In genomic region chr2:215749092-215749957, GRCh38 we compare ENCODE assay signal across 10 cellular contexts.
DNase-seq lines count a peak whose midpoint lies in the region; ATAC-seq and TF ChIP-seq lines count a peak whose summit lies in the region.
"Had no signal": no experiment of that assay in that cellular context is flagged by ENCODE, and none has a peak within 500 bp of the region (broad histone marks: within the 10 kb centered on the region; RNA-seq: fewer than 3 reads in every experiment).

No MANE protein-coding gene starts in this region.

- peaks cover 66% of the 10 kb centered on the region for H3K4me1 Mint-ChIP-seq in stimulated activated naive CD8-positive, alpha-beta T cell treated with anti-CD3 and anti-CD28 coated beads, Interleukin-15, Interleukin-2, amounts not matched to agents 100 ng/mL and 50 ng/mL, for 24 hours (ENCODE audit: low read depth)
- peaks cover 13 to 35% (median 32%) of the 10 kb centered on the region in 7 donors for H3K4me1 Mint-ChIP-seq in naive thymus-derived CD4-positive, alpha-beta T cell

- H3K36me3 ChIP-seq in naive thymus-derived CD4-positive, alpha-beta T cell (ENCODE audit: control insufficient read depth in 2 of 3, insufficient read depth in 3 of 3, low read length in 3 of 3), result no peaks in the 10 kb centered on the region
- no peaks in the 10 kb centered on the region for H3K36me3 ChIP-seq in aorta (ENCODE audit: control insufficient read depth in 1 of 2, insufficient read depth in 2 of 2, low read length in 1 of 2)

- no peak for DNase-seq in stimulated activated naive CD8-positive, alpha-beta T cell treated with anti-CD3 and anti-CD28 coated beads, Interleukin-15, Interleukin-2, amounts not matched to agents 100 U/mL and 50 U/mL, for 24 hours
- DNase-seq in fibroblast of the aortic adventitia (ENCODE audit: low read depth) (peak; percentile 56), aorta (peak; percentile 85 to 89), T1000 (lab: John Stamatoyannopoulos, UW) (no peak)
- no peak for DNase-seq in naive thymus-derived CD4-positive, alpha-beta T cell
- no peak for DNase-seq in activated CD4-positive, alpha-beta T cell treated with anti-CD3 and anti-CD28 coated beads, Interleukin-2, amount 50 U/mL, for 4 hours
- no peak for DNase-seq in activated CD4-positive, CD25-positive, alpha-beta regulatory T cell (lab: John Stamatoyannopoulos, UW)
- DNase-seq: cortex of kidney, NCI-H2029 had no signal

- H3K27ac ChIP-seq in naive thymus-derived CD4-positive, alpha-beta T cell (ENCODE audit: low read depth, low read length), result no peak overlapping the region
- H3K27ac ChIP-seq in aorta (ENCODE audit: low read depth in 1 of 2, low read length in 2 of 2), result peak overlapping the region in 1 of 2 donors; percentile 6

- H3K27me3 ChIP-seq in naive thymus-derived CD4-positive, alpha-beta T cell (ENCODE audit: control insufficient read depth in 2 of 2, insufficient read depth in 2 of 2, low read length in 2 of 2), result no peaks in the 10 kb centered on the region
- no peaks in the 10 kb centered on the region for H3K27me3 ChIP-seq in aorta (ENCODE audit: control insufficient read depth in 1 of 2, insufficient read depth in 2 of 2, low read length in 1 of 2)

- H3K9me3 ChIP-seq in naive thymus-derived CD4-positive, alpha-beta T cell (ENCODE audit: control insufficient read depth in 2 of 3, low read length in 3 of 3), result no peaks in the 10 kb centered on the region
- no peaks in the 10 kb centered on the region for H3K9me3 ChIP-seq in aorta (ENCODE audit: control insufficient read depth, low read length)

- CTCF ChIA-PET in naive thymus-derived CD4-positive, alpha-beta T cell (lab: Charles Lee), result no interaction called here

- ATAC-seq in stimulated activated naive CD8-positive, alpha-beta T cell treated with anti-CD3 and anti-CD28 coated beads, Interleukin-15, Interleukin-2, amounts not matched to agents 100 U/mL and 50 U/mL, for 24 hours, result no peak
- ATAC-seq in naive thymus-derived CD4-positive, alpha-beta T cell, result peak; percentile 66
- peak; percentile 77 for ATAC-seq in aorta (ENCODE audit: low FRiP score)

- no peaks in the 10 kb centered on the region for H3K9me3 Mint-ChIP-seq in stimulated activated naive CD8-positive, alpha-beta T cell treated with anti-CD3 and anti-CD28 coated beads, Interleukin-15, Interleukin-2, amounts not matched to agents 100 ng/mL and 50 ng/mL, for 24 hours
- peaks cover 0 to 3% (median 0%) of the 10 kb centered on the region in 11 donors for H3K9me3 Mint-ChIP-seq in naive thymus-derived CD4-positive, alpha-beta T cell

- H3K4me1 ChIP-seq in naive thymus-derived CD4-positive, alpha-beta T cell (ENCODE audit: control insufficient read depth in 2 of 2, insufficient read depth in 2 of 2, low read length in 2 of 2), result peaks cover 0 to 14% of the 10 kb centered on the region in 2 donors
- peaks cover 2 to 3% of the 10 kb centered on the region in 2 donors for H3K4me1 ChIP-seq in aorta (ENCODE audit: control insufficient read depth in 1 of 2, insufficient read depth in 2 of 2, low read length in 2 of 2)

- no peak overlapping the region for H3K4me3 Mint-ChIP-seq in stimulated activated naive CD8-positive, alpha-beta T cell treated with anti-CD3 and anti-CD28 coated beads, Interleukin-15, Interleukin-2, amounts not matched to agents 100 ng/mL and 50 ng/mL, for 24 hours
- peak overlapping the region in 2 of 10 donors; percentile 8 to 31 for H3K4me3 Mint-ChIP-seq in naive thymus-derived CD4-positive, alpha-beta T cell

- H3K4me3 ChIP-seq in fibroblast of the aortic adventitia (ENCODE audit: low read depth, low read length), result no peak overlapping the region
- no peak overlapping the region for H3K4me3 ChIP-seq in naive thymus-derived CD4-positive, alpha-beta T cell (ENCODE audit: low read length)
- no peak overlapping the region for H3K4me3 ChIP-seq in aorta (ENCODE audit: low read length in 2 of 2)

- H3K36me3 Mint-ChIP-seq in stimulated activated naive CD8-positive, alpha-beta T cell treated with anti-CD3 and anti-CD28 coated beads, Interleukin-15, Interleukin-2, amounts not matched to agents 100 ng/mL and 50 ng/mL, for 24 hours (ENCODE audit: low read depth), result no peaks in the 10 kb centered on the region
- H3K36me3 Mint-ChIP-seq in naive thymus-derived CD4-positive, alpha-beta T cell, result no peaks in the 10 kb centered on the region

- POLR2A ChIA-PET in naive thymus-derived CD4-positive, alpha-beta T cell (lab: Charles Lee), result interaction anchor here (0.6 kb wide), 1 partner anchor 18 kb away, joined by 4 read pairs; no protein-coding TSS in a partner anchor

- intact Hi-C loops in naive thymus-derived CD4-positive, alpha-beta T cell (cut with micrococcal nuclease), result no loop called here
- intact Hi-C loops in aorta (cut with DNase I), result no loop called here

- H3K27ac Mint-ChIP-seq in stimulated activated naive CD8-positive, alpha-beta T cell treated with anti-CD3 and anti-CD28 coated beads, Interleukin-15, Interleukin-2, amounts not matched to agents 100 ng/mL and 50 ng/mL, for 24 hours, result peak overlapping the region; percentile 56
- no peak overlapping the region for H3K27ac Mint-ChIP-seq in naive thymus-derived CD4-positive, alpha-beta T cell

- TF ChIP-seq CTCF in fibroblast of the aortic adventitia (IDR thresholded peaks at IDR 0.05; ENCODE audit: insufficient read depth, low read length), result no peak

- WGBS in aorta, 2 donors, result 71 to 72% methylated on average over 11 of the region's 11 CpGs

- peaks cover 21% of the 10 kb centered on the region for H3K27me3 Mint-ChIP-seq in stimulated activated naive CD8-positive, alpha-beta T cell treated with anti-CD3 and anti-CD28 coated beads, Interleukin-15, Interleukin-2, amounts not matched to agents 100 ng/mL and 50 ng/mL, for 24 hours
- peaks cover 0 to 23% (median 10%) of the 10 kb centered on the region in 5 donors for H3K27me3 Mint-ChIP-seq in naive thymus-derived CD4-positive, alpha-beta T cell

Comparison
In these comparisons a context has a peak if more than half of its experiments do, and no peak if none do; other contexts are left out.
1. DNase-seq: peak in fibroblast of the aortic adventitia (single experiment) and aorta (2 of 2); none in stimulated activated naive CD8-positive, alpha-beta T cell treated with anti-CD3 and anti-CD28 coated beads, Interleukin-15, Interleukin-2, amounts not matched to agents 100 U/mL and 50 U/mL, for 24 hours (single experiment), naive thymus-derived CD4-positive, alpha-beta T cell (0 of 9), T1000 (single experiment), activated CD4-positive, alpha-beta T cell treated with anti-CD3 and anti-CD28 coated beads, Interleukin-2, amount 50 U/mL, for 4 hours (0 of 2) and activated CD4-positive, CD25-positive, alpha-beta regulatory T cell (0 of 4).